ENCODE assay signal across 21 cellular contexts in genomic region chr2:145110668-145111067, GRCh38.
DNase-seq lines count a peak whose midpoint lies in the region; ATAC-seq and TF ChIP-seq lines count a peak whose summit lies in the region.
"Had no signal": no experiment of that assay in that cellular context is flagged by ENCODE, and none has a peak within 500 bp of the region (broad histone marks: within the 10 kb centered on the region; RNA-seq: fewer than 3 reads in every experiment).

No MANE protein-coding gene starts in this region.

- no peak overlapping the region for H3K4ac ChIP-seq in trophoblast cell (ENCODE audit: low read depth, low read length)

- peak overlapping the region; percentile 80 for H2BK120ac ChIP-seq in trophoblast cell (ENCODE audit: insufficient read depth, low read length, poor library complexity)

- H3K27ac ChIP-seq in RWPE2 (ENCODE audit: poor library complexity, severe bottlenecking) (peak overlapping the region; percentile 39), trophoblast cell (ENCODE audit: low read depth, low read length) (peak overlapping the region; percentile 33)
- H3K27ac ChIP-seq: psoas muscle had no signal

- peak; percentile 77 for DNase-seq in ELR (ENCODE audit: low read depth)
- DNase-seq in RWPE2 (ENCODE audit: low spot score): no peak
- peak; percentile 36 for DNase-seq in fibroblast of pulmonary artery (ENCODE audit: low read depth)
- no peak for DNase-seq in trophoblast cell
- no peak for DNase-seq in midbrain (lab: John Stamatoyannopoulos, UW)
- no peak for DNase-seq in GM13977 (ENCODE audit: low spot score)
- DNase-seq in NCI-H128 (lab: John Stamatoyannopoulos, UW; ENCODE audit: unreplicated experiment): no peak
- DNase-seq: activated CD4-positive, alpha-beta memory T cell treated with anti-CD3 and anti-CD28 coated beads for 36 hours; activated naive CD4-positive, alpha-beta T cell treated with Interleukin-2 at 50 U/mL for 16 hours; activated T-cell treated with anti-CD3 and anti-CD28 coated beads for 4 hours; anterior cingulate cortex; COR-L47; endodermal cell; Kasumi-1; left cardiac atrium; NCI-H1105; NCI-H2107; NCI-H526; psoas muscle; SHP77; T-helper 17 cell had no signal

- H2BK12ac ChIP-seq in trophoblast cell (ENCODE audit: low read length): peak overlapping the region; percentile 87

- peak; percentile 65 for ATAC-seq in RWPE2 (ENCODE audit: low read depth)
- ATAC-seq: left cardiac atrium, psoas muscle, T-helper 17 cell had no signal

- H4K8ac ChIP-seq in trophoblast cell (ENCODE audit: low read depth, low read length): no peak overlapping the region

- H3K9ac ChIP-seq in trophoblast cell (ENCODE audit: low read length): no peak overlapping the region

- H3K36me3 ChIP-seq in RWPE2 (ENCODE audit: low read depth): no peaks in the 10 kb centered on the region
- no peaks in the 10 kb centered on the region for H3K36me3 ChIP-seq in trophoblast cell (ENCODE audit: control insufficient read depth in 1 of 2, insufficient read depth in 2 of 2, low read length in 2 of 2)

- peak overlapping the region; percentile 62 for H4K91ac ChIP-seq in trophoblast cell (ENCODE audit: low read depth, low read length)

- no peak overlapping the region for H3K23ac ChIP-seq in trophoblast cell (ENCODE audit: low read length)

- no peaks in the 10 kb centered on the region for H3K79me2 ChIP-seq in trophoblast cell (ENCODE audit: control insufficient read depth, insufficient read depth, low read length, poor library complexity)

- H3K14ac ChIP-seq in trophoblast cell (ENCODE audit: low read length): no peak overlapping the region

- H3K4me2 ChIP-seq in trophoblast cell (ENCODE audit: low read length): no peak overlapping the region

- TF ChIP-seq CTCF in RWPE2 (IDR thresholded peaks at IDR 0.05; ENCODE audit: poor library complexity, severe bottlenecking): no peak
- TF ChIP-seq CTCF in fibroblast of pulmonary artery (IDR thresholded peaks at IDR 0.05; ENCODE audit: low read length, missing control alignments): no peak
- no peak for TF ChIP-seq CTCF in GM13977 (IDR thresholded peaks at IDR 0.05; ENCODE audit: extremely low read depth, insufficient read depth, missing control alignments)

- H2BK5ac ChIP-seq in trophoblast cell (ENCODE audit: low read depth, low read length, poor library complexity): peak overlapping the region; percentile 56

- no peak overlapping the region for H3K18ac ChIP-seq in trophoblast cell (ENCODE audit: low read length)

- in situ Hi-C loops in GM13977 (cut with MboI; ENCODE audit: low pct_unique_long_range_greater_than_20kb, low sequenced_read_pairs, unreplicated experiment): no loop called here

- H2AFZ ChIP-seq in trophoblast cell (ENCODE audit: insufficient read depth, low read length, poor library complexity): no peak overlapping the region

- H4K12ac ChIP-seq in trophoblast cell (ENCODE audit: low read depth, low read length): no peak overlapping the region

- H3K4me3 ChIP-seq in RWPE2 (ENCODE audit: severe bottlenecking): no peak overlapping the region
- no peak overlapping the region for H3K4me3 ChIP-seq in fibroblast of pulmonary artery (replicated peaks; ENCODE audit: low read depth, low read length)
- no peak overlapping the region for H3K4me3 ChIP-seq in trophoblast cell (ENCODE audit: low read depth, low read length)
- H3K4me3 ChIP-seq: psoas muscle had no signal

- no peak overlapping the region for H2AK5ac ChIP-seq in trophoblast cell (ENCODE audit: low read length)

- no peaks in the 10 kb centered on the region for H3K27me3 ChIP-seq in RWPE2 (ENCODE audit: insufficient read depth, poor library complexity, severe bottlenecking)
- H3K27me3 ChIP-seq in trophoblast cell (ENCODE audit: insufficient read depth, low read length): no peaks in the 10 kb centered on the region

- H3K79me1 ChIP-seq in trophoblast cell (ENCODE audit: low read length): peaks cover 11% of the 10 kb centered on the region

- peaks cover 8% of the 10 kb centered on the region for H3K4me1 ChIP-seq in RWPE2 (ENCODE audit: insufficient read depth, poor library complexity, severe bottlenecking)
- peaks cover 0 to 5% of the 10 kb centered on the region in 2 experiments for H3K4me1 ChIP-seq in trophoblast cell (ENCODE audit: control insufficient read depth in 1 of 2, insufficient read depth in 2 of 2, low read length in 2 of 2)
- H3K4me1 ChIP-seq: psoas muscle had no signal

- H3K9me3 ChIP-seq in RWPE2 (ENCODE audit: severe bottlenecking) (no peaks in the 10 kb centered on the region), trophoblast cell (ENCODE audit: insufficient read depth, low read depth, low read length) (no peaks in the 10 kb centered on the region)
- H3K9me3 ChIP-seq: psoas muscle had no signal

Comparison
In these comparisons a context has a peak if more than half of its experiments do, and no peak if none do; other contexts are left out.
1. DNase-seq: peak in ELR (single experiment) and fibroblast of pulmonary artery (single experiment); none in RWPE2 (single experiment), trophoblast cell (0 of 2), midbrain (single experiment), GM13977 (single experiment) and NCI-H128 (single experiment).